14 cellular contexts compared by ENCODE assay signal in genomic region chr5:73188764-73189521, GRCh38. TPM values are rescaled to one million over a fixed set of nuclear protein-coding genes. Genes with fewer than 3 reads are reported as not detected.
DNase-seq lines count a peak whose midpoint lies in the region; ATAC-seq, FAIRE-seq and TF ChIP-seq lines count a peak whose summit lies in the region.
"Had no signal": no experiment of that assay in that cellular context is flagged by ENCODE, and none has a peak within 500 bp of the region (broad histone marks: within the 10 kb centered on the region; RNA-seq: fewer than 3 reads in every experiment).

No MANE protein-coding gene starts in this region.

- H3K27me3 Mint-ChIP-seq in WTC11 (ENCODE audit: low read depth) = no peaks in the 10 kb centered on the region
- H3K27me3 Mint-ChIP-seq in activated naive CD4-positive, alpha-beta T cell treated with anti-CD3 and anti-CD28 coated beads, Interleukin-2, amount 10 ng/mL, durations not matched to agents 7 days and 5 days = peaks cover 52% of the 10 kb centered on the region

- CTCF ChIA-PET in WTC11 (lab: Charles Lee) = interaction anchor here (1.2 to 2.6 kb wide), 5 partner anchors 11 to 76 kb away, joined by 3 to 17 read pairs (median 8); no protein-coding TSS in a partner anchor
- CTCF ChIA-PET in activated naive CD4-positive, alpha-beta T cell treated with anti-CD3 and anti-CD28 coated beads, Interleukin-2, amount 10 ng/mL, durations not matched to agents 7 days and 5 days (lab: Charles Lee) = no interaction called here

- peak; percentile 85 for ATAC-seq in WTC11

- H3K9ac ChIP-seq in kidney (ENCODE audit: low read length in 2 of 2) = no peak overlapping the region

- peaks cover 10% of the 10 kb centered on the region for H3K9me3 Mint-ChIP-seq in WTC11
- H3K9me3 Mint-ChIP-seq in activated naive CD4-positive, alpha-beta T cell treated with anti-CD3 and anti-CD28 coated beads, Interleukin-2, amount 10 ng/mL, durations not matched to agents 7 days and 5 days = no peaks in the 10 kb centered on the region
- H3K9me3 Mint-ChIP-seq: stimulated activated naive CD8-positive, alpha-beta T cell treated with anti-CD3 and anti-CD28 coated beads, Interleukin-15, Interleukin-2, amounts not matched to agents 100 ng/mL and 50 ng/mL, for 24 hours had no signal

- peak; percentile 45 for DNase-seq in AG08396 (ENCODE audit: low spot score)
- peak; percentile 26 for DNase-seq in HCEC 1CT
- no peak for DNase-seq in WTC11 (ENCODE audit: low spot score)
- DNase-seq in kidney = no peak
- DNase-seq in activated naive CD4-positive, alpha-beta T cell treated with anti-CD3 and anti-CD28 coated beads, Interleukin-2, amount 10 ng/mL, durations not matched to agents 7 days and 5 days = no peak
- DNase-seq in NOMO-1 treated with dmso at 0.1 percent for 144 hours (lab: John Stamatoyannopoulos, UW; ENCODE audit: unreplicated experiment) = no peak
- DNase-seq in NCI-H1105 treated with DMSO at 0.1 percent for 48 hours (lab: John Stamatoyannopoulos, UW) = no peak
- no peak for DNase-seq in erythroblast (lab: John Stamatoyannopoulos, UW)
- DNase-seq: CD4-positive, alpha-beta T cell; mammary epithelial cell; stimulated activated CD4-positive, alpha-beta T cell treated with anti-CD3 and anti-CD28 coated beads, Interleukin-4, amount 100 ng/mL, for 1 hour; T1000 had no signal

- peaks cover 10% of the 10 kb centered on the region for H3K36me3 Mint-ChIP-seq in WTC11
- no peaks in the 10 kb centered on the region for H3K36me3 Mint-ChIP-seq in activated naive CD4-positive, alpha-beta T cell treated with anti-CD3 and anti-CD28 coated beads, Interleukin-2, amount 10 ng/mL, durations not matched to agents 7 days and 5 days

- H3K27ac ChIP-seq in kidney (ENCODE audit: low read depth in 2 of 2, low read length in 2 of 2) = peak overlapping the region; percentile 5 to 48

- peaks cover 20% of the 10 kb centered on the region for H3K4me1 Mint-ChIP-seq in WTC11
- no peaks in the 10 kb centered on the region for H3K4me1 Mint-ChIP-seq in activated naive CD4-positive, alpha-beta T cell treated with anti-CD3 and anti-CD28 coated beads, Interleukin-2, amount 10 ng/mL, durations not matched to agents 7 days and 5 days

- no peak overlapping the region for H3K27ac Mint-ChIP-seq in WTC11
- no peak overlapping the region for H3K27ac Mint-ChIP-seq in activated naive CD4-positive, alpha-beta T cell treated with anti-CD3 and anti-CD28 coated beads, Interleukin-2, amount 10 ng/mL, durations not matched to agents 7 days and 5 days
- H3K27ac Mint-ChIP-seq: CD4-positive, alpha-beta T cell; stimulated activated naive CD8-positive, alpha-beta T cell treated with anti-CD3 and anti-CD28 coated beads, Interleukin-15, Interleukin-2, amounts not matched to agents 100 ng/mL and 50 ng/mL, for 24 hours had no signal

- TF ChIP-seq CTCF in WTC11 (IDR thresholded peaks at IDR 0.05) = no peak
- no peak for TF ChIP-seq CTCF in kidney (IDR thresholded peaks at IDR 0.05; ENCODE audit: borderline replicate concordance, extremely low read depth, insufficient read depth)

- H3K4me3 ChIP-seq in kidney (ENCODE audit: low read length in 2 of 2) = no peak overlapping the region
- H3K4me3 ChIP-seq: HAP-1 had no signal

- H3K4me3 Mint-ChIP-seq in WTC11 = no peak overlapping the region
- H3K4me3 Mint-ChIP-seq in activated naive CD4-positive, alpha-beta T cell treated with anti-CD3 and anti-CD28 coated beads, Interleukin-2, amount 10 ng/mL, durations not matched to agents 7 days and 5 days = no peak overlapping the region
- H3K4me3 Mint-ChIP-seq: CD4-positive, alpha-beta T cell; stimulated activated naive CD8-positive, alpha-beta T cell treated with anti-CD3 and anti-CD28 coated beads, Interleukin-15, Interleukin-2, amounts not matched to agents 100 ng/mL and 50 ng/mL, for 24 hours had no signal

- POLR2A ChIA-PET in WTC11 (lab: Charles Lee) = interaction anchor here (1.4 kb wide), 1 partner anchor 27 kb away, joined by 5 read pairs; no protein-coding TSS in a partner anchor

- peaks cover 7 to 11% of the 10 kb centered on the region in 2 donors for H3K4me1 ChIP-seq in kidney (ENCODE audit: control insufficient read depth in 1 of 2, insufficient read depth in 1 of 2, low read depth in 1 of 2, low read length in 2 of 2)
- H3K4me1 ChIP-seq: HAP-1 had no signal

- peaks cover 0 to 3% of the 10 kb centered on the region in 2 donors for H3K9me3 ChIP-seq in kidney (ENCODE audit: control insufficient read depth in 1 of 2, low read length in 2 of 2)
- H3K9me3 ChIP-seq: HAP-1 had no signal

- H3K36me3 ChIP-seq in kidney (ENCODE audit: control insufficient read depth in 1 of 2, insufficient read depth in 2 of 2, low read length in 2 of 2) = no peaks in the 10 kb centered on the region
- H3K36me3 ChIP-seq: HAP-1 had no signal

- intact Hi-C loops in kidney (cut with DNase I) = no loop called here

- TF ChIP-seq POLR2A in erythroblast (IDR thresholded peaks at IDR 0.05; ENCODE audit: low read length) = no peak

- FAIRE-seq in kidney (lab: Jason Lieb, UNC) = no peak

TF ChIP-seq in WTC11, 78 proteins besides CTCF, POLR2A, EP300 and RAD21:
- TF ChIP-seq MAX (CRISPR knock-in tag; IDR thresholded peaks at IDR 0.05) = peak; percentile 39; the same call in 1 of the 2 replicates
- TF ChIP-seq USF2 (CRISPR knock-in tag; IDR thresholded peaks at IDR 0.05) = 0 out of 2 replicates have a peak, but pooled peaks have one; percentile 15
- no peak for TF ChIP-seq ATF1 (CRISPR knock-in tag; IDR thresholded peaks at IDR 0.05)

RNA-seq across cellular contexts. Expression of gene TMEM174, which starts 15.9 kb away (rescaled TPM):
- total RNA-seq in WTC11 (2021) (not detected in 3 replicates), kidney (1.1 TPM)
- 59.0 TPM for polyA plus RNA-seq in kidney (ENCODE audit: insufficient read depth, low read depth, low replicate concordance)
- total RNA-seq: CD4-positive, alpha-beta T cell; mammary epithelial cell had no signal
- polyA plus RNA-seq: mammary epithelial cell had no signal

Comparison
In these comparisons a context has a peak if more than half of its experiments do, and no peak if none do; other contexts are left out.
1. DNase-seq: peak in AG08396 (single experiment) and HCEC 1CT (single experiment); none in WTC11 (single experiment), kidney (single experiment), activated naive CD4-positive, alpha-beta T cell treated with anti-CD3 and anti-CD28 coated beads, Interleukin-2, amount 10 ng/mL, durations not matched to agents 7 days and 5 days (single experiment), NOMO-1 treated with dmso at 0.1 percent for 144 hours (single experiment), NCI-H1105 treated with DMSO at 0.1 percent for 48 hours (single experiment) and erythroblast (0 of 2).